In the genomic region with DNA sequence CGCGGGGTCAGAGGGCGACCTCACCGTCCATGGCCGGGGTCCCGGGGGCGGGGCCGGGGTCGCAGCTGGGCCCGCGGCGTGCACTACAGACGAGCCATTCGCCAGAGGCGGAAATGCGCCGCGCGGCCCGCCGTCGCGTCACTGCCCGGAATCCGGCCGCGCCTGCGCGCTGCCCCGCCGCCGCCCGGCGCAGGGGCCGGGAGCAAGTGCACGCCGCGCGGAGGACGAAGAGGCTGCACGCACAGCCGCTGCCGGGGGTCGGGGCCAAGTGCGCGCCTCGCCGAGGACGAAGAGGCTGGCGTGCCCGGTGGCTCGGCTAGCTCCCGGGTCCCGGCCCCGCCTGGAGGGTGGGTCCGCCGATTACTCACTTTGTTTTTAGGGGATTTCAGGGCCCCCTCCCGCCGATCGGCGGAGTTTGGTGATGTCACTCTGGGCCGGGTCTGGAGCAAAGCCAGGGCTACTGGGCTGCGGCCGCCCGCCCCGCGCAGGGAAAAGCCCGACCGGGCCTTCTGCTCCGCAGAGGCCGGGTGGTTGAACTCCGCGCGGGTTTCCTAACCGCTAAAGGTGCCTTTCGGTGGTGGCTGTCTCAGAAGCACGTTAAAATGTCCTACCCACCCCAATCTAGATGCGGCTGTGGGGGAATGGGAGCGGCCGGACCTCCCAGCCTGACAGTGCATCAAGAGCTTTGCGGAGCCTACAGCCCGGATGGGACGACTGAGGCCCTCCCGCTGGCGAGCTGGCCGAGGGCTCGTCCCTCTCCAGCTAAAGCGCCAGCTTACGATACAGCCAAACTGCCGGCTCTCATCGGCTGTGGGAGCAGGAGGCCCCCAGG, we compare ENCODE assay signal across 1 cellular context.
TF ChIP-seq lines count a peak whose summit lies in the region.

A gene (minus strand): TSS at position 115 of the 832 bp plus-strand sequence. CDS start 84 bp downstream, at position 31.

TF ChIP-seq in endothelial cell of umbilical vein, 7 proteins besides CTCF, POLR2A, EP300 and RAD21 (continued from another document):
- TF ChIP-seq JUN (IDR thresholded peaks at IDR 0.05; ENCODE audit: borderline replicate concordance, insufficient read depth, insufficient read length, low read depth), result no peak
- peak; percentile 89 for TF ChIP-seq POLR2AphosphoS5 (IDR thresholded peaks at IDR 0.05; ENCODE audit: insufficient read depth, low read depth, low read length)
- TF ChIP-seq, protein P1, sequence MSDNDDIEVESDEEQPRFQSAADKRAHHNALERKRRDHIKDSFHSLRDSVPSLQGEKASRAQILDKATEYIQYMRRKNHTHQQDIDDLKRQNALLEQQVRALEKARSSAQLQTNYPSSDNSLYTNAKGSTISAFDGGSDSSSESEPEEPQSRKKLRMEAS (IDR thresholded peaks at IDR 0.05; ENCODE audit: insufficient read depth, insufficient read length), result peak; percentile 1
- TF ChIP-seq MYC (IDR thresholded peaks at IDR 0.05; ENCODE audit: low read depth, low read length), result no peak
